Comparison of ENCODE assay signal across 10 cellular contexts in the genomic region with DNA sequence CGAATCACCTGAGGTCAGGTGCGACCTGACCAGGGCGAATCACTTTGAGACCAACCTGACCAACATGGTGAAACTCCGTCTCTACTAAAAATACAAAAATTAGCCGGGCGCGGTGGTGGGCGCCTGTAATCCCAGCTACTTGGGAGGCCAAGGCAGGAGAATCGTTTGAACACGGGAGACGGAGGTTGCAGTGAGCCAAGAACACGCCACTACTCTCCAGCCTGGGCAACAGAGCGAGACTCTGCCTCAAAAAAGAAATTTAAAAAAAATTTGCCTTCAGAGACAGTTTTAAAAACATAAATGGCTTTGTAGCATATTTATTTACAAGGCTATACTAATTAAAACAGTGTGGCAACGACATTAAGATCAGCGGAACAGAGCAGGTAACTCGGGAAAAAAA. TPM values are rescaled to one million over a fixed set of nuclear protein-coding genes. Genes with fewer than 3 reads are reported as not detected.
DNase-seq lines count a peak whose midpoint lies in the region; ATAC-seq and TF ChIP-seq lines count a peak whose summit lies in the region.
"Not testable (repeated sequence)": the region's sequence is repeated elsewhere in the genome, so short reads cannot be mapped to it uniquely, and the experiment has no call there.
"Had no signal": no experiment of that assay in that cellular context is flagged by ENCODE, and none has a peak within 500 bp of the region (broad histone marks: within the 10 kb centered on the region; RNA-seq: fewer than 3 reads in every experiment).

No MANE protein-coding gene starts in this region.

- H2AK5ac ChIP-seq in trophoblast cell (ENCODE audit: low read length), result not testable (repeated sequence)

- TSS peak; percentile 24 for BruUV-seq in Caco-2 (replicated peaks; lab: Mats Ljungman, UMichigan)

- H3K27me3 Mint-ChIP-seq in Caco-2 (ENCODE audit: insufficient read depth, unreplicated experiment), result not testable (repeated sequence)
- peaks cover 13% of the 10 kb centered on the region for H3K27me3 Mint-ChIP-seq in WTC11 (ENCODE audit: low read depth)

- H3K36me3 Mint-ChIP-seq in Caco-2 (ENCODE audit: insufficient read depth, unreplicated experiment) (peaks cover 44% of the 10 kb centered on the region), WTC11 (peaks cover 27% of the 10 kb centered on the region)

- H3K23ac ChIP-seq in trophoblast cell (ENCODE audit: low read length), result not testable (repeated sequence)

- ATAC-seq in WTC11, right lobe of liver: not testable (repeated sequence)

- not testable (repeated sequence) for H2BK12ac ChIP-seq in trophoblast cell (ENCODE audit: low read length)

- in situ Hi-C loops in astrocyte of the cerebellum (cut with HindIII; ENCODE audit: low sequenced_read_pairs), result not testable (repeated sequence)

- TF ChIP-seq CTCF in Caco-2 (IDR thresholded peaks at IDR 0.05; ENCODE audit: insufficient read depth in 1 of 2, low read depth in 1 of 2, low read length in 1 of 2, severe bottlenecking in 1 of 2, unreplicated experiment in 1 of 2); WTC11 (IDR thresholded peaks at IDR 0.05); astrocyte of the cerebellum (IDR thresholded peaks at IDR 0.05; ENCODE audit: low read depth, low read length, missing control alignments); epithelial cell of proximal tubule (conservative IDR thresholded peaks at IDR 0.05; ENCODE audit: low read depth, low read length); right lobe of liver (IDR thresholded peaks at IDR 0.05); tibial nerve (IDR thresholded peaks at IDR 0.05): not testable (repeated sequence)

- peak overlapping the region; percentile 96 for H3K9ac ChIP-seq in Karpas-422 (ENCODE audit: low read length)
- not testable (repeated sequence) for H3K9ac ChIP-seq in trophoblast cell (ENCODE audit: low read length)

- intact Hi-C loops in Caco-2 (cut with micrococcal nuclease; ENCODE audit: unreplicated experiment), result not testable (repeated sequence)
- intact Hi-C loops in right lobe of liver (cut with DNase I), result loop anchor here (10.0 kb wide), 2 partner anchors 147 to 157 kb away; no protein-coding TSS in a partner anchor

- not testable (repeated sequence) for H3K9me3 Mint-ChIP-seq in Caco-2 (ENCODE audit: unreplicated experiment); WTC11

- H4K20me1 ChIP-seq in Karpas-422 (ENCODE audit: insufficient read depth, low read depth, low read length), result peaks cover 32% of the 10 kb centered on the region

- H3K4me2 ChIP-seq in Karpas-422 (ENCODE audit: low read depth, low read length, poor library complexity, severe bottlenecking), result peak overlapping the region; percentile 94
- peak overlapping the region; percentile 73 for H3K4me2 ChIP-seq in trophoblast cell (ENCODE audit: low read length)

- H3K27ac ChIP-seq in Karpas-422 (ENCODE audit: low read length) (peak overlapping the region; percentile 71; the same call in 1 of the 2 replicates), tibial nerve (peak overlapping the region in 2 of 4 donors; percentile 85 to 93)
- H3K27ac ChIP-seq in right lobe of liver; trophoblast cell (ENCODE audit: low read depth, low read length): not testable (repeated sequence)

- H4K8ac ChIP-seq in trophoblast cell (ENCODE audit: low read depth, low read length), result not testable (repeated sequence)

- not testable (repeated sequence) for H3K79me1 ChIP-seq in trophoblast cell (ENCODE audit: low read length)

- POLR2A ChIA-PET in Caco-2 (lab: Charles Lee) (interaction anchor here (3.2 kb wide), 1 partner anchor 10 kb away, joined by 56 read pairs; a partner anchor contains a TSS), WTC11 (lab: Charles Lee) (interaction anchor here (1.9 kb wide), 1 partner anchor 9 kb away, joined by 5 read pairs; a partner anchor contains a TSS)

- CTCF ChIA-PET in Caco-2 (lab: Charles Lee) (interaction anchor here (0.5 to 1.9 kb wide), 3 partner anchors 9 to 485 kb away, joined by 3 to 7 read pairs (median 3); a partner anchor contains a TSS), WTC11 (lab: Charles Lee) (interaction anchor here (2.7 kb wide), 1 partner anchor 166 kb away, joined by 6 read pairs; no protein-coding TSS in a partner anchor)

- TF ChIP-seq EP300 in tibial nerve (IDR thresholded peaks at IDR 0.05), result not testable (repeated sequence)

- H3K4me3 Mint-ChIP-seq in Caco-2 (ENCODE audit: unreplicated experiment), result peak overlapping the region; percentile 70
- H3K4me3 Mint-ChIP-seq in WTC11, result peak overlapping the region; percentile 82

- peaks cover 22% of the 10 kb centered on the region for H3K4me1 Mint-ChIP-seq in Caco-2 (ENCODE audit: low read depth, unreplicated experiment)
- peaks cover 20% of the 10 kb centered on the region for H3K4me1 Mint-ChIP-seq in WTC11

- H3K27me3 ChIP-seq in Caco-2 (replicated peaks; ENCODE audit: control insufficient read depth, insufficient read depth, low read length); Karpas-422 (ENCODE audit: low read length); right lobe of liver; trophoblast cell (ENCODE audit: insufficient read depth, low read length); tibial nerve: not testable (repeated sequence)

- H3K18ac ChIP-seq in trophoblast cell (ENCODE audit: low read length), result not testable (repeated sequence)

- H2AFZ ChIP-seq in Karpas-422 (ENCODE audit: low read length); trophoblast cell (ENCODE audit: insufficient read depth, low read length, poor library complexity): not testable (repeated sequence)

- not testable (repeated sequence) for H2BK120ac ChIP-seq in trophoblast cell (ENCODE audit: insufficient read depth, low read length, poor library complexity)

- H3K79me2 ChIP-seq in Karpas-422 (ENCODE audit: low read length), result peaks cover 60% of the 10 kb centered on the region
- not testable (repeated sequence) for H3K79me2 ChIP-seq in trophoblast cell (ENCODE audit: control insufficient read depth, insufficient read depth, low read length, poor library complexity)

- not testable (repeated sequence) for H3K9me3 ChIP-seq in Caco-2; Karpas-422 (ENCODE audit: low read length); right lobe of liver; trophoblast cell (ENCODE audit: insufficient read depth, low read depth, low read length); tibial nerve

- TF ChIP-seq POLR2A in right lobe of liver (IDR thresholded peaks at IDR 0.05); tibial nerve (IDR thresholded peaks at IDR 0.05): not testable (repeated sequence)

- peak overlapping the region; percentile 20 for H3K27ac Mint-ChIP-seq in Caco-2 (ENCODE audit: unreplicated experiment)
- H3K27ac Mint-ChIP-seq in WTC11, result not testable (repeated sequence)

- peaks cover 35% of the 10 kb centered on the region for H3K4me1 ChIP-seq in Caco-2
- peaks cover 44% of the 10 kb centered on the region for H3K4me1 ChIP-seq in Karpas-422 (ENCODE audit: low read length)
- peaks cover 0 to 28% (median 7%) of the 10 kb centered on the region in 4 donors for H3K4me1 ChIP-seq in right lobe of liver
- H3K4me1 ChIP-seq in trophoblast cell (ENCODE audit: control insufficient read depth in 1 of 2, insufficient read depth in 2 of 2, low read length in 2 of 2), result not testable (repeated sequence)
- peaks cover 2 to 47% (median 16%) of the 10 kb centered on the region in 4 donors for H3K4me1 ChIP-seq in tibial nerve

- not testable (repeated sequence) for H3K4ac ChIP-seq in trophoblast cell (ENCODE audit: low read depth, low read length)

- H4K12ac ChIP-seq in trophoblast cell (ENCODE audit: low read depth, low read length), result not testable (repeated sequence)

- H4K91ac ChIP-seq in trophoblast cell (ENCODE audit: low read depth, low read length), result not testable (repeated sequence)

- H2BK5ac ChIP-seq in trophoblast cell (ENCODE audit: low read depth, low read length, poor library complexity), result not testable (repeated sequence)

- not testable (repeated sequence) for H3K14ac ChIP-seq in trophoblast cell (ENCODE audit: low read length)

- H3K36me3 ChIP-seq in Caco-2 (ENCODE audit: control insufficient read depth, insufficient read depth, low read length); trophoblast cell (ENCODE audit: control insufficient read depth in 1 of 2, insufficient read depth in 2 of 2, low read length in 2 of 2): not testable (repeated sequence)
- H3K36me3 ChIP-seq in Karpas-422 (ENCODE audit: insufficient read depth, low read length), result peaks cover 29% of the 10 kb centered on the region; the same call in 1 of the 2 replicates
- H3K36me3 ChIP-seq in right lobe of liver, result peaks cover 7 to 18% (median 13%) of the 10 kb centered on the region in 4 donors
- H3K36me3 ChIP-seq in tibial nerve, result peaks cover 0 to 23% (median 0%) of the 10 kb centered on the region in 3 donors

- WGBS in right lobe of liver (ENCODE audit: insufficient coverage, low coverage, low lambda C conversion rate, missing lambda C conversion rate), result 86% methylated on average over 16 of the region's 16 CpGs
- WGBS in trophoblast cell (ENCODE audit: extremely low coverage, insufficient coverage, insufficient read length), result no CpG with 5 or more reads among the region's 16 CpGs
- 87 to 91% methylated on average over 16 of the region's 16 CpGs for WGBS in tibial nerve, 2 donors

- peak overlapping the region; percentile 89 for H3K4me3 ChIP-seq in Caco-2 (ENCODE audit: low read depth, low read length)
- H3K4me3 ChIP-seq in Karpas-422 (ENCODE audit: low read length), result peak overlapping the region; percentile 78
- peak overlapping the region; percentile 78 for H3K4me3 ChIP-seq in astrocyte of the cerebellum (ENCODE audit: low read depth, low read length)
- peak overlapping the region; percentile 78 for H3K4me3 ChIP-seq in epithelial cell of proximal tubule (ENCODE audit: low read depth, low read length)
- peak overlapping the region; percentile 78 to 96 (median 93) for H3K4me3 ChIP-seq in right lobe of liver
- H3K4me3 ChIP-seq in trophoblast cell (ENCODE audit: low read depth, low read length), result not testable (repeated sequence)
- H3K4me3 ChIP-seq in tibial nerve, result peak overlapping the region in 3 of 4 donors; percentile 90 to 100 (median 96)

- H3K9me2 ChIP-seq in Karpas-422 (replicated peaks; ENCODE audit: insufficient read depth, low read length), result not testable (repeated sequence)

- DNase-seq in Caco-2; Karpas-422; WTC11 (ENCODE audit: low spot score); astrocyte of the cerebellum (ENCODE audit: low read depth); epithelial cell of proximal tubule (ENCODE audit: low read depth); right lobe of liver; trophoblast cell; tibial nerve (ENCODE audit: low spot score in 2 of 2): not testable (repeated sequence)

RNA-seq across cellular contexts. Expression of a gene that starts 1.1 kb away (rescaled TPM):
- total RNA-seq in Caco-2 (2022) (170 and 171 TPM in 2 replicates), WTC11 (2021) (46.9 to 48.7 TPM (median 47.0 TPM) in 3 replicates), epithelial cell of proximal tubule (75.7 and 76.3 TPM in 2 replicates), right lobe of liver (10 to 100 TPM; 16.3 to 37.5 (median 23.3) TPM), tibial nerve (10 to 100 TPM; 19.2 to 34.5 (median 23.1) TPM)
- total RNA-seq in Karpas-422 (2014; rRNA removed; shearing (Covaris generic); ENCODE audit: low replicate concordance), result 104 and 271 TPM in 2 replicates
- polyA plus RNA-seq in trophoblast cell (2013), result 15.5 and 16.5 TPM in 2 replicates

RNA-seq across cellular contexts. Expression of a gene that starts 9.4 kb away (rescaled TPM):
- total RNA-seq in Caco-2 (2022), result 181 and 186 TPM in 2 replicates
- total RNA-seq in Karpas-422 (2014; rRNA removed; shearing (Covaris generic); ENCODE audit: low replicate concordance), result 47.0 and 78.9 TPM in 2 replicates
- total RNA-seq in WTC11 (2021), result 41.1 to 44.8 TPM (median 43.0 TPM) in 3 replicates
- 31.9 and 46.4 TPM in 2 replicates for total RNA-seq in epithelial cell of proximal tubule
- 10 to 100 TPM; 15.8 to 34.6 (median 30.5) TPM for total RNA-seq in right lobe of liver
- 59.8 and 60.8 TPM in 2 replicates for polyA plus RNA-seq in trophoblast cell (2013)
- total RNA-seq in tibial nerve, result 10 to 100 TPM; 15.1 to 35.2 (median 27.7) TPM

RNA-seq across cellular contexts. Expression of a gene that starts 22.3 kb away (rescaled TPM):
- total RNA-seq in Caco-2 (2022) (0.16 and 0.18 TPM in 2 replicates), WTC11 (2021) (not detected in 3 replicates), epithelial cell of proximal tubule (not detected in 2 replicates), right lobe of liver (1 to 10 TPM in 1 of 6 experiments, under 1 TPM in 4, not detected in 1; 0.06 to 1.5 (median 0.31) TPM), tibial nerve (under 1 TPM in 3 of 4 donors, not detected in 1; 0.21 to 0.60 (median 0.59) TPM)
- not detected in 2 replicates for total RNA-seq in Karpas-422 (2014; rRNA removed; shearing (Covaris generic); ENCODE audit: low replicate concordance)
- polyA plus RNA-seq in trophoblast cell (2013), result 0.12 TPM in 2 replicates
- total RNA-seq: LHCN-M2, SK-MEL-5 had no signal

RNA-seq across cellular contexts. Expression of a gene that starts 34.4 kb away (rescaled TPM):
- 202 and 228 TPM in 2 replicates for total RNA-seq in Caco-2 (2022)
- total RNA-seq in Karpas-422 (2014; rRNA removed; shearing (Covaris generic); ENCODE audit: low replicate concordance), result 111 and 215 TPM in 2 replicates
- total RNA-seq in WTC11 (2021), result 26.3 to 36.2 TPM (median 32.4 TPM) in 3 replicates
- 98.1 and 109 TPM in 2 replicates for total RNA-seq in epithelial cell of proximal tubule
- total RNA-seq in right lobe of liver, result 100 to 1,000 TPM; 198 to 296 (median 222) TPM
- polyA plus RNA-seq in trophoblast cell (2013), result 62.0 and 62.5 TPM in 2 replicates
- total RNA-seq in tibial nerve, result 100 to 1,000 TPM in 2 of 4 donors, 10 to 100 TPM in 2; 83.5 to 145 (median 105) TPM
